1 cellular context compared by ENCODE assay signal in the genomic region with DNA sequence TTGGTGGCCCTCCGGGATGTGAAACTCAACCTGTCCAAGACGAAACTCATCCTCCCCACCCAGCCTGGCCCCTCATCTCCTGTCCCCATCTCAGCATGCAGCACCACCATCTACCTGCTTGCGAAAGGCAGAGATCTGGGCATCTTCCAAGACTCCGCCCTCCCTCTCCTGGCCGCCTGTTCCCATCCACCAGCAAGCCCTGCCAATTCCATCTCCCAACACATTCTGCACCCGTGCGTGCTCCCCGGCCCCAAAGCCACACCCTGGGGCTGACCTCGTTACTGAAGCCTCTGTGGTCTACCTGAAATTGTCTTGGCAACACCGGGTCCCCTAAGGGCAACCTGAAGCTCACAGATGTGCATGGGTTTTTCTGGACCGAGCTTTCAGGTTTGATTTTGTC.
TF ChIP-seq lines count a peak whose summit lies in the region.

No MANE protein-coding gene starts in this region.

TF ChIP-seq in H1, 55 proteins besides CTCF, POLR2A, EP300 and RAD21:
- TF ChIP-seq GTF2F1 (IDR thresholded peaks at IDR 0.05; ENCODE audit: borderline replicate concordance, low read depth, low read length) (no peak), RFX5 (IDR thresholded peaks at IDR 0.05; ENCODE audit: borderline replicate concordance, low read depth, low read length) (no peak), BCL11A (IDR thresholded peaks at IDR 0.05; ENCODE audit: low read depth in 2 of 2, low read length in 2 of 2) (no peak), POU5F1 (IDR thresholded peaks at IDR 0.05; ENCODE audit: low read depth, low read length) (no peak)
- TF ChIP-seq, protein P1, sequence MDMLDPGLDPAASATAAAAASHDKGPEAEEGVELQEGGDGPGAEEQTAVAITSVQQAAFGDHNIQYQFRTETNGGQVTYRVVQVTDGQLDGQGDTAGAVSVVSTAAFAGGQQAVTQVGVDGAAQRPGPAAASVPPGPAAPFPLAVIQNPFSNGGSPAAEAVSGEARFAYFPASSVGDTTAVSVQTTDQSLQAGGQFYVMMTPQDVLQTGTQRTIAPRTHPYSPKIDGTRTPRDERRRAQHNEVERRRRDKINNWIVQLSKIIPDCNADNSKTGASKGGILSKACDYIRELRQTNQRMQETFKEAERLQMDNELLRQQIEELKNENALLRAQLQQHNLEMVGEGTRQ (IDR thresholded peaks at IDR 0.05; ENCODE audit: low read length), result no peak
